ENCODE assay signal across 15 cellular contexts in genomic region chr4:133145758-133146157, GRCh38. TPM values are rescaled to one million over a fixed set of nuclear protein-coding genes. Genes with fewer than 3 reads are reported as not detected.
DNase-seq lines count a peak whose midpoint lies in the region; TF ChIP-seq lines count a peak whose summit lies in the region.
"Had no signal": no experiment of that assay in that cellular context is flagged by ENCODE, and none has a peak within 500 bp of the region (broad histone marks: within the 10 kb centered on the region; RNA-seq: fewer than 3 reads in every experiment).

No MANE protein-coding gene starts in this region.

- H3K4me3 ChIP-seq in HAP-1 (peak overlapping the region; percentile 42), iPS-18a (ENCODE audit: low read length) (peak overlapping the region; percentile 73), stomach smooth muscle (ENCODE audit: low read length in 2 of 2) (peak overlapping the region; percentile 71 to 81), Peyer's patch (no peak overlapping the region)

- TF ChIP-seq CTCF in Peyer's patch (IDR thresholded peaks at IDR 0.05) = no peak

- H3K9ac ChIP-seq in iPS-18a (ENCODE audit: low read length) = no peak overlapping the region
- H3K9ac ChIP-seq in stomach smooth muscle (ENCODE audit: low read length in 2 of 2) = peak overlapping the region in 1 of 2 donors; percentile 26

- H3K36me3 ChIP-seq in HAP-1 (replicated peaks) (no peaks in the 10 kb centered on the region), iPS-18a (ENCODE audit: control insufficient read depth, low read depth, low read length) (no peaks in the 10 kb centered on the region), stomach smooth muscle (ENCODE audit: control insufficient read depth in 2 of 2, insufficient read depth in 2 of 2, low read length in 2 of 2) (no peaks in the 10 kb centered on the region), Peyer's patch (no peaks in the 10 kb centered on the region)
- H3K36me3 ChIP-seq: heart right ventricle had no signal

- TF ChIP-seq POLR2A in Peyer's patch (IDR thresholded peaks at IDR 0.05) = no peak

- in situ Hi-C loops in HAP-1 (cut with MboI; ENCODE audit: low sequenced_read_pairs) = no loop called here

- peaks cover 16% of the 10 kb centered on the region for H3K4me1 ChIP-seq in HAP-1
- peaks cover 17% of the 10 kb centered on the region for H3K4me1 ChIP-seq in iPS-18a (ENCODE audit: control insufficient read depth, low read depth, low read length)
- H3K4me1 ChIP-seq in stomach smooth muscle (ENCODE audit: control insufficient read depth, insufficient read depth, low read length) = peaks cover 25% of the 10 kb centered on the region
- H3K4me1 ChIP-seq in Peyer's patch = peaks cover 0 to 24% (median 0%) of the 10 kb centered on the region in 4 donors

- H3K9me3 ChIP-seq in HAP-1 = peaks cover 3% of the 10 kb centered on the region; the same call in 1 of the 2 replicates
- H3K9me3 ChIP-seq in iPS-18a (ENCODE audit: control insufficient read depth, low read depth, low read length) = no peaks in the 10 kb centered on the region
- H3K9me3 ChIP-seq in stomach smooth muscle (ENCODE audit: control insufficient read depth in 2 of 2, low read length in 2 of 2) = no peaks in the 10 kb centered on the region
- H3K9me3 ChIP-seq in Peyer's patch = no peaks in the 10 kb centered on the region
- H3K9me3 ChIP-seq: heart right ventricle had no signal

- H3K27me3 ChIP-seq in HAP-1 (ENCODE audit: low read depth) (no peaks in the 10 kb centered on the region), iPS-18a (ENCODE audit: control insufficient read depth, insufficient read depth, low read length) (peaks cover 58% of the 10 kb centered on the region), stomach smooth muscle (ENCODE audit: control insufficient read depth in 1 of 2, insufficient read depth in 2 of 2, low read length in 2 of 2) (peaks cover 0 to 7% of the 10 kb centered on the region in 2 donors), Peyer's patch (peaks cover 0 to 4% of the 10 kb centered on the region in 2 donors)

- DNase-seq in HAP-1 (ENCODE audit: low spot score in 2 of 2) (no peak), Peyer's patch (no peak), NCI-H526 (lab: John Stamatoyannopoulos, UW) (no peak), CD1c-positive myeloid dendritic cell (ENCODE audit: extremely low spot score) (no peak)
- DNase-seq in activated naive CD4-positive, alpha-beta T cell treated with anti-CD3 and anti-CD28 coated beads, Interleukin-2, amount 50 U/mL, for 16 hours = no peak
- DNase-seq: effector memory CD8-positive, alpha-beta T cell; heart right ventricle; mammary epithelial cell; NCI-H1105; NCI-H510A; Right ventricle myocardium superior; stimulated activated CD4-positive, alpha-beta T cell treated with anti-CD3 and anti-CD28 coated beads, Interleukin-4, amount 100 ng/mL, for 1 hour had no signal

- H3K27ac ChIP-seq in angular gyrus (ENCODE audit: low read depth, low read length) (peak overlapping the region; percentile 87), iPS-18a (ENCODE audit: low read length) (no peak overlapping the region), stomach smooth muscle (ENCODE audit: low read length) (no peak overlapping the region), Peyer's patch (no peak overlapping the region)
- H3K27ac ChIP-seq: heart right ventricle had no signal

RNA-seq across cellular contexts. Expression of gene PCDH10, which starts 3.3 kb away (rescaled TPM):
- under 1 TPM; 0.27 to 0.83 (median 0.50) TPM for total RNA-seq in Peyer's patch
- total RNA-seq: mammary epithelial cell had no signal

Comparison
In these comparisons a context has a peak if more than half of its experiments do, and no peak if none do; other contexts are left out.
1. H3K4me3 ChIP-seq: peak in HAP-1 (single experiment), iPS-18a (single experiment) and stomach smooth muscle (2 of 2); none in Peyer's patch (0 of 4).